Comparison of ENCODE assay signal across 14 cellular contexts in the genomic region with DNA sequence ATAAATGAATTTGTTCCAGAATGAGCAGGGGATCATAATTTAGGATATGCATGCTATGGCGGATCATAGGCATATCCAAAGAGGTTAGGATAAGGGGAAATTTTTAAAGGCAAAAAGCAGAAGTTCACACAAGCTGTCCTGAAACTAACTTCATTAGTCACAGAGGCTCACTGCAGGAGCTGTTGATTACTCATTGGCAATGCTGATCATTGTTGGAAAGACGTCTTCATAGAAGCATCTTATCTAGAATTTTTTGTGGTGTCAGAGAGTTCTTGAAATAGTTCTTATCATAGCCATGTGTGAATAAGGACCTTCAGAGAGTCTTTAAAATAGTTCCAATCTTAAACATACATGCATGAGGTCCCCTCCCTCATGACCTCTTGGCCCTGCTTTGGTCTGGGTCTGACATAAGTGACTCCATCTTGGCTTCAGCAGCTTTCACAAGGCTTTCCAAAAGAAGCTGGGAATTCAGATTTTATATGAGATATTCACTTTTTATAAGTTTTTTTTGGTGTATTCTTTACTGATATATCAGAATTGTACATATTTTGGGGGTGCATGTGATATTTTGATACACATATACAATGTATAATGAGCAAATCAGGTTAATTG. TPM values are rescaled to one million over a fixed set of nuclear protein-coding genes. Genes with fewer than 3 reads are reported as not detected.
A peak's percentile ranks its signal among the peaks of the same experiment; 100 is the strongest.
DNase-seq lines count a peak whose midpoint lies in the region; ATAC-seq and TF ChIP-seq lines count a peak whose summit lies in the region.
"Had no signal": no experiment of that assay in that cellular context is flagged by ENCODE, and none has a peak within 500 bp of the region (broad histone marks: within the 10 kb centered on the region; RNA-seq: fewer than 3 reads in every experiment).

No MANE protein-coding gene starts in this region.

- no peak for TF ChIP-seq POLR2A in NB4 (IDR thresholded peaks at IDR 0.05; ENCODE audit: extremely low read depth, insufficient read length)

- H3K27ac ChIP-seq in dorsolateral prefrontal cortex, result no peak overlapping the region
- no peak overlapping the region for H3K27ac ChIP-seq in ascending aorta

- H3K4me1 Mint-ChIP-seq in HFFc6 (ENCODE audit: low read depth), result peaks cover 25% of the 10 kb centered on the region

- H3K27me3 Mint-ChIP-seq in HFFc6 (ENCODE audit: insufficient read depth), result no peaks in the 10 kb centered on the region; the same call in 1 of the 2 replicates

- intact Hi-C loops in dorsolateral prefrontal cortex (cut with DNase I) (no loop called here), ascending aorta (cut with DNase I) (no loop called here)

- peaks cover 10% of the 10 kb centered on the region for H3K9me3 Mint-ChIP-seq in HFFc6

- H3K36me3 Mint-ChIP-seq in HFFc6 (ENCODE audit: low read depth), result no peaks in the 10 kb centered on the region
- H3K36me3 Mint-ChIP-seq: natural killer cell treated with Interleukin-12 subunit alpha and Interleukin-12 subunit beta and Interleukin-15 and Interleukin-18, amount 100 ng/mL, for 72 hours had no signal

- H3K9me3 ChIP-seq in ascending aorta, result no peaks in the 10 kb centered on the region
- H3K9me3 ChIP-seq: gastrocnemius medialis had no signal

- H3K4me3 ChIP-seq in NB4 (ENCODE audit: low read depth, low read length), result no peak overlapping the region
- H3K4me3 ChIP-seq in fibroblast of the aortic adventitia (ENCODE audit: low read depth, low read length), result no peak overlapping the region
- H3K4me3 ChIP-seq in dorsolateral prefrontal cortex, result no peak overlapping the region
- H3K4me3 ChIP-seq in ascending aorta, result no peak overlapping the region
- H3K4me3 ChIP-seq: gastrocnemius medialis had no signal

- H3K36me3 ChIP-seq in ascending aorta, result no peaks in the 10 kb centered on the region
- H3K36me3 ChIP-seq: gastrocnemius medialis had no signal

- no peak for TF ChIP-seq CTCF in HFFc6 (IDR thresholded peaks at IDR 0.05)
- TF ChIP-seq CTCF in NB4 (IDR thresholded peaks at IDR 0.05; ENCODE audit: low read depth, low read length), result no peak
- no peak for TF ChIP-seq CTCF in fibroblast of the aortic adventitia (IDR thresholded peaks at IDR 0.05; ENCODE audit: insufficient read depth, low read length)
- no peak for TF ChIP-seq CTCF in dorsolateral prefrontal cortex (IDR thresholded peaks at IDR 0.05 in 54 of 56, conservative IDR thresholded peaks at IDR 0.05 in 2 of 56; ENCODE audit: low read depth in 1 of 56, partially characterized antibody in 56 of 56)
- no peak for TF ChIP-seq CTCF in ascending aorta (IDR thresholded peaks at IDR 0.05)

- H3K4me1 ChIP-seq in ascending aorta, result no peaks in the 10 kb centered on the region

- ATAC-seq in GM18502 (IDR thresholded peaks at IDR 0.05; ENCODE audit: poor library complexity, unreplicated experiment) (peak; percentile 77), SK-N-SH treated with all-trans-retinoic acid at 6 μM for 48 hours (no peak)
- ATAC-seq: natural killer cell treated with Interleukin-12 subunit alpha and Interleukin-12 subunit beta and Interleukin-15 and Interleukin-18, amount 100 ng/mL, for 72 hours had no signal

- DNase-seq in HFFc6, result peak; percentile 4
- DNase-seq in NB4 (ENCODE audit: low read depth), result peak; percentile 44
- DNase-seq in fibroblast of the aortic adventitia (ENCODE audit: low read depth), result peak; percentile 18
- DNase-seq in hepatic stellate cell (ENCODE audit: low spot score), result no peak
- DNase-seq in dorsolateral prefrontal cortex, result no peak
- no peak for DNase-seq in ascending aorta (ENCODE audit: low spot score in 2 of 2)
- DNase-seq: activated CD4-positive, alpha-beta T cell treated with anti-CD3 and anti-CD28 coated beads for 4 hours; activated naive CD4-positive, alpha-beta T cell treated with Interleukin-2 at 50 U/mL for 16 hours; gastrocnemius medialis; Right ventricle myocardium superior; stimulated activated naive CD4-positive, alpha-beta T cell had no signal

- H3K27ac Mint-ChIP-seq in HFFc6, result 0 out of 2 replicates have a peak overlapping the region, but pooled peaks have one; percentile 22
- H3K27ac Mint-ChIP-seq: natural killer cell treated with Interleukin-12 subunit alpha and Interleukin-12 subunit beta and Interleukin-15 and Interleukin-18, amount 100 ng/mL, for 72 hours had no signal

- H3K27me3 ChIP-seq in dorsolateral prefrontal cortex (no peaks in the 10 kb centered on the region), ascending aorta (no peaks in the 10 kb centered on the region)
- H3K27me3 ChIP-seq: gastrocnemius medialis had no signal

- H3K4me3 Mint-ChIP-seq in HFFc6, result no peak overlapping the region
- H3K4me3 Mint-ChIP-seq: natural killer cell treated with Interleukin-12 subunit alpha and Interleukin-12 subunit beta and Interleukin-15 and Interleukin-18, amount 100 ng/mL, for 72 hours had no signal

TF ChIP-seq in SK-N-SH treated with all-trans-retinoic acid at 6 μM for 48 hours, 23 proteins besides CTCF, POLR2A, EP300 and RAD21:
- TF ChIP-seq CSDC2 (CRISPR knock-in tag; IDR thresholded peaks at IDR 0.05) (no peak), ZNF565 (CRISPR knock-in tag; conservative IDR thresholded peaks at IDR 0.05; ENCODE audit: low read depth) (no peak)
TF ChIP-seq in SK-N-SH treated with all-trans-retinoic acid at 6 μM for 48 hours: peak in this region for 0.

RNA-seq across cellular contexts. Expression of gene CCDC195, which starts 7.5 kb away (rescaled TPM):
- total RNA-seq in HFFc6 (2021; fragmentation: NEBNext Ultra II Directional; extraction: Animal tissue kit (Norgen Biotek cat#: 25700)), result not detected
- total RNA-seq in fibroblast of the aortic adventitia (ENCODE audit: low replicate concordance) (not detected in 2 replicates), dorsolateral prefrontal cortex (not detected), ascending aorta (not detected)
- total RNA-seq: gastrocnemius medialis; natural killer cell treated with Interleukin-12 subunit alpha and Interleukin-12 subunit beta and Interleukin-15 and Interleukin-18, amount 100 ng/mL, for 72 hours; Right ventricle myocardium superior had no signal

Comparison
In these comparisons a context has a peak if more than half of its experiments do, and no peak if none do; other contexts are left out.
1. DNase-seq: peak in HFFc6 (single experiment), NB4 (single experiment) and fibroblast of the aortic adventitia (single experiment); none in hepatic stellate cell (single experiment), dorsolateral prefrontal cortex (0 of 10) and ascending aorta (0 of 2).